2 cellular contexts compared by ENCODE assay signal in genomic region chr17:45395569-45396415, GRCh38.
TF ChIP-seq lines count a peak whose summit lies in the region.

No MANE protein-coding gene starts in this region.

TF ChIP-seq in GM23338, 12 proteins besides CTCF, POLR2A, EP300 and RAD21 (continued from another document):
- no peak for TF ChIP-seq REST (IDR thresholded peaks at IDR 0.05; ENCODE audit: unreplicated experiment)
- no peak for TF ChIP-seq ETS1 (IDR thresholded peaks at IDR 0.05)
- TF ChIP-seq STAT1 (IDR thresholded peaks at IDR 0.05; ENCODE audit: unreplicated experiment) = no peak
- TF ChIP-seq ZNF331 (CRISPR knock-in tag; IDR thresholded peaks at IDR 0.05; ENCODE audit: low read depth) = no peak
- TF ChIP-seq ZNF462 (CRISPR knock-in tag; IDR thresholded peaks at IDR 0.05) = no peak
- TF ChIP-seq EZH2phosphoT487 (IDR thresholded peaks at IDR 0.05; ENCODE audit: unreplicated experiment) = no peak
- TF ChIP-seq JUNB (IDR thresholded peaks at IDR 0.05; ENCODE audit: unreplicated experiment) = no peak
- TF ChIP-seq EZH2 (IDR thresholded peaks at IDR 0.05; ENCODE audit: low read depth, unreplicated experiment) = no peak
- no peak for TF ChIP-seq NANOG (IDR thresholded peaks at IDR 0.05; ENCODE audit: borderline replicate concordance)
- no peak for TF ChIP-seq POLR2AphosphoS5 (IDR thresholded peaks at IDR 0.05; ENCODE audit: low read depth)
- no peak for TF ChIP-seq ZNF114 (CRISPR knock-in tag; IDR thresholded peaks at IDR 0.05)

TF ChIP-seq in HepG2, 621 proteins besides CTCF, POLR2A, EP300 and RAD21 (continued from another document and continues in another):
- no peak for TF ChIP-seq ZBTB14 (CRISPR knock-in tag; IDR thresholded peaks at IDR 0.05)
- TF ChIP-seq ARNT (IDR thresholded peaks at IDR 0.05) = no peak
- no peak for TF ChIP-seq ONECUT2 (CRISPR knock-in tag; IDR thresholded peaks at IDR 0.05)
- 0 out of 2 replicates have a peak, but pooled peaks have one; percentile 9 for TF ChIP-seq ZBTB38 (CRISPR knock-in tag; IDR thresholded peaks at IDR 0.05)
- TF ChIP-seq KLF13 (CRISPR knock-in tag; IDR thresholded peaks at IDR 0.05) = no peak
- TF ChIP-seq PHF21A (CRISPR knock-in tag; IDR thresholded peaks at IDR 0.05) = no peak
- no peak for TF ChIP-seq HOXA3 (CRISPR knock-in tag; IDR thresholded peaks at IDR 0.05)
- TF ChIP-seq TCF7L2 (IDR thresholded peaks at IDR 0.05; ENCODE audit: low read depth, low read length) = no peak
- no peak for TF ChIP-seq KLF9 (CRISPR knock-in tag; IDR thresholded peaks at IDR 0.05; ENCODE audit: low read depth)
- TF ChIP-seq ZNF550 (CRISPR knock-in tag; IDR thresholded peaks at IDR 0.05; ENCODE audit: borderline replicate concordance) = no peak
- TF ChIP-seq ZNF574 (CRISPR knock-in tag; IDR thresholded peaks at IDR 0.05) = 0 out of 2 replicates have a peak, but pooled peaks have one; percentile 1
- no peak for TF ChIP-seq MXD4 (CRISPR knock-in tag; IDR thresholded peaks at IDR 0.05)
- no peak for TF ChIP-seq YEATS2 (CRISPR knock-in tag; IDR thresholded peaks at IDR 0.05; ENCODE audit: borderline replicate concordance)
- TF ChIP-seq NR2F6 (IDR thresholded peaks at IDR 0.05) = no peak
- no peak for TF ChIP-seq NR2F6 (CRISPR knock-in tag; IDR thresholded peaks at IDR 0.05)
- TF ChIP-seq ZBTB33 (CRISPR knock-in tag; IDR thresholded peaks at IDR 0.05) = peak; percentile 94
- no peak for TF ChIP-seq SMAD9 (CRISPR knock-in tag; IDR thresholded peaks at IDR 0.05)
- no peak for TF ChIP-seq SIX4 (CRISPR knock-in tag; IDR thresholded peaks at IDR 0.05)
- no peak for TF ChIP-seq ZNF513 (CRISPR knock-in tag; conservative IDR thresholded peaks at IDR 0.05)
- TF ChIP-seq ZNF337 (CRISPR knock-in tag; IDR thresholded peaks at IDR 0.05; ENCODE audit: borderline replicate concordance, low read depth) = no peak
- TF ChIP-seq ZNF891 (CRISPR knock-in tag; IDR thresholded peaks at IDR 0.05) = no peak
- TF ChIP-seq WIZ (CRISPR knock-in tag; IDR thresholded peaks at IDR 0.05) = no peak
- TF ChIP-seq MLXIP (CRISPR knock-in tag; IDR thresholded peaks at IDR 0.05; ENCODE audit: borderline replicate concordance) = no peak
- no peak for TF ChIP-seq NFKB2 (CRISPR knock-in tag; IDR thresholded peaks at IDR 0.05; ENCODE audit: borderline replicate concordance)
- no peak for TF ChIP-seq DR1 (CRISPR knock-in tag; IDR thresholded peaks at IDR 0.05)
- no peak for TF ChIP-seq RARA (CRISPR knock-in tag; IDR thresholded peaks at IDR 0.05)
- TF ChIP-seq ZBTB49 (CRISPR knock-in tag; IDR thresholded peaks at IDR 0.05; ENCODE audit: borderline replicate concordance) = no peak
- TF ChIP-seq AGO2 (optimal IDR thresholded peaks at IDR 0.05; ENCODE audit: low read depth, low read length) = no peak
- TF ChIP-seq ZFP41 (CRISPR knock-in tag; IDR thresholded peaks at IDR 0.05; ENCODE audit: borderline replicate concordance) = no peak
- TF ChIP-seq ZNF335 (CRISPR knock-in tag; IDR thresholded peaks at IDR 0.05) = no peak
- no peak for TF ChIP-seq HDAC6 (IDR thresholded peaks at IDR 0.05; ENCODE audit: low read depth, low read length)
- no peak for TF ChIP-seq KDM2A (CRISPR knock-in tag; IDR thresholded peaks at IDR 0.05; ENCODE audit: borderline replicate concordance, low read depth)
- TF ChIP-seq SRSF9 (IDR thresholded peaks at IDR 0.05; ENCODE audit: borderline replicate concordance, insufficient read depth, low read depth, low read length, poor library complexity, severe bottlenecking) = no peak
- no peak for TF ChIP-seq ZBTB44 (CRISPR knock-in tag; IDR thresholded peaks at IDR 0.05)
- TF ChIP-seq NR3C1 (CRISPR knock-in tag; IDR thresholded peaks at IDR 0.05) = 0 out of 2 replicates have a peak, but pooled peaks have one; percentile 41
- TF ChIP-seq IKZF1 (IDR thresholded peaks at IDR 0.05) = no peak
- TF ChIP-seq ZNF687 (CRISPR knock-in tag; IDR thresholded peaks at IDR 0.05) = 0 out of 2 replicates have a peak, but pooled peaks have one; percentile 3
- TF ChIP-seq HNRNPH1 (optimal IDR thresholded peaks at IDR 0.05; ENCODE audit: low read depth, low read length) = no peak
- no peak for TF ChIP-seq MAFG (CRISPR knock-in tag; IDR thresholded peaks at IDR 0.05)
- TF ChIP-seq ZNF616 (CRISPR knock-in tag; IDR thresholded peaks at IDR 0.05; ENCODE audit: low read depth) = no peak
- TF ChIP-seq HNRNPLL (IDR thresholded peaks at IDR 0.05; ENCODE audit: low read depth, low read length, poor library complexity, severe bottlenecking) = no peak
- TF ChIP-seq TRIM24 (CRISPR knock-in tag; IDR thresholded peaks at IDR 0.05) = no peak
- no peak for TF ChIP-seq ZNF484 (CRISPR knock-in tag; IDR thresholded peaks at IDR 0.05; ENCODE audit: borderline replicate concordance, low read depth)
- TF ChIP-seq ZNF207 (IDR thresholded peaks at IDR 0.05; ENCODE audit: borderline replicate concordance) = no peak
